ENCODE assay signal across 8 cellular contexts in the genomic region with DNA sequence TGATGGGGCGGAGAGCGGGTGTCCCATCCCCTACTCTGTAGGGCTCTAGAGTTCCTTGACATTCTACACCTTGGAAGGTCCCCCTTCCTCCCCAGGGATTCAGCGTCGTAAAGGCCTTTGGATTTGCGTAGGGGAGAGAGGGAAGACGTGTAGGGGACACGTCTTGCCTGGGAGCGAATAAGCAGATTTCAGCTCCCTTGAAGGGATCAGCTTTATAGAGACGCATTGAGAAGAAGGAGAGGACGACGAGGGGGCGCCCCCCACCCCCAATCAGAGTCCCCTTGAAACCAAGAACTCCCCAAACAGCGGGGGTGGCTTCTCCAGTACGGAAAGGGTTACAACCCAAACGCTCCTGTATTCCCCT. TPM values are rescaled to one million over a fixed set of nuclear protein-coding genes. Genes with fewer than 3 reads are reported as not detected.
A peak's percentile ranks its signal among the peaks of the same experiment; 100 is the strongest.
DNase-seq lines count a peak whose midpoint lies in the region; ATAC-seq and TF ChIP-seq lines count a peak whose summit lies in the region.

No MANE protein-coding gene starts in this region.

- H3K9me3 ChIP-seq in HUES48 (ENCODE audit: control insufficient read depth, insufficient read depth, low read length) (no peaks in the 10 kb centered on the region), lung (ENCODE audit: control insufficient read depth in 2 of 2, insufficient read depth in 1 of 2, low read length in 1 of 2) (no peaks in the 10 kb centered on the region), uterus (no peaks in the 10 kb centered on the region)

- H3K27me3 Mint-ChIP-seq in CD14-positive monocyte (ENCODE audit: low read depth in 3 of 3) = peaks cover 4 to 13% (median 5%) of the 10 kb centered on the region in 3 donors

- no peak overlapping the region for H3K27ac ChIP-seq in HUES48 (ENCODE audit: low read depth, low read length)
- H3K27ac ChIP-seq in brain microvascular endothelial cell = peak overlapping the region; percentile 47
- H3K27ac ChIP-seq in lung (ENCODE audit: low read depth in 1 of 2, low read length in 1 of 2) = peak overlapping the region; percentile 71
- H3K27ac ChIP-seq in uterus = peak overlapping the region; percentile 53 to 72

- no peak for TF ChIP-seq CTCF in CD14-positive monocyte (IDR thresholded peaks at IDR 0.05)
- no peak for TF ChIP-seq CTCF in brain microvascular endothelial cell (IDR thresholded peaks at IDR 0.05; ENCODE audit: low read depth, low read length, missing control alignments)
- no peak for TF ChIP-seq CTCF in lung (IDR thresholded peaks at IDR 0.05; ENCODE audit: control extremely low read depth, extremely low read depth)
- no peak for TF ChIP-seq CTCF in uterus (IDR thresholded peaks at IDR 0.05)

- H3K36me3 ChIP-seq in HUES48 (ENCODE audit: control insufficient read depth, insufficient read depth, low read length) (no peaks in the 10 kb centered on the region), brain microvascular endothelial cell (replicated peaks) (peaks cover 20% of the 10 kb centered on the region), lung (ENCODE audit: control insufficient read depth in 2 of 2, insufficient read depth in 2 of 2, low read length in 2 of 2) (peaks cover 12 to 22% of the 10 kb centered on the region in 2 donors), uterus (no peaks in the 10 kb centered on the region)

- DNase-seq in CD14-positive monocyte (ENCODE audit: low spot score) (no peak), brain microvascular endothelial cell (no peak), lung (ENCODE audit: low spot score) (no peak), uterus (no peak), AML-193 (lab: John Stamatoyannopoulos, UW) (no peak), iPS-NIHi7 (ENCODE audit: extremely low spot score) (no peak)

- intact Hi-C loops in CD14-positive monocyte (cut with micrococcal nuclease) (loop anchor here in 1 of 2 donors (5.0 kb wide), 1 partner anchor 460 kb away; a partner anchor contains a TSS), uterus (cut with DNase I; ENCODE audit: low total_unique reads) (no loop called here)

- H3K4me3 ChIP-seq in HUES48 (ENCODE audit: low read depth, low read length) = peak overlapping the region; percentile 86
- peak overlapping the region; percentile 75 for H3K4me3 ChIP-seq in brain microvascular endothelial cell (ENCODE audit: low read depth, low read length)
- H3K4me3 ChIP-seq in lung = peak overlapping the region; percentile 71
- peak overlapping the region; percentile 62 to 83 for H3K4me3 ChIP-seq in uterus

- in situ Hi-C loops in brain microvascular endothelial cell (cut with HindIII; ENCODE audit: low pct_ligation_motif_present, low sequenced_read_pairs) = no loop called here

- H3K4me3 Mint-ChIP-seq in CD14-positive monocyte = peak overlapping the region; percentile 96 to 97

- no peak for ATAC-seq in lung (ENCODE audit: insufficient read depth, low FRiP score)
- ATAC-seq in HG03520 (IDR thresholded peaks at IDR 0.05; ENCODE audit: unreplicated experiment) = no peak

- H3K4me1 Mint-ChIP-seq in CD14-positive monocyte = peaks cover 15% of the 10 kb centered on the region

- peak overlapping the region; percentile 61 to 97 (median 92) for H3K27ac Mint-ChIP-seq in CD14-positive monocyte

- H3K9me3 Mint-ChIP-seq in CD14-positive monocyte = no peaks in the 10 kb centered on the region

- H3K27me3 ChIP-seq in HUES48 (ENCODE audit: control insufficient read depth, insufficient read depth, low read length) (no peaks in the 10 kb centered on the region; the same call in 1 of the 2 replicates), brain microvascular endothelial cell (replicated peaks) (no peaks in the 10 kb centered on the region), lung (ENCODE audit: control insufficient read depth, insufficient read depth) (no peaks in the 10 kb centered on the region), uterus (no peaks in the 10 kb centered on the region)

- 2 to 3% methylated on average over 15 of the region's 15 CpGs for WGBS in lung, 2 donors

- H3K4me1 ChIP-seq in HUES48 (ENCODE audit: control insufficient read depth, insufficient read depth, low read length) (peaks cover 8% of the 10 kb centered on the region), lung (ENCODE audit: control insufficient read depth in 2 of 2, insufficient read depth in 2 of 2, low read length in 2 of 2) (peaks cover 6 to 7% of the 10 kb centered on the region in 2 donors), uterus (no peaks in the 10 kb centered on the region)

- H3K9ac ChIP-seq in HUES48 (ENCODE audit: low read depth, low read length) = no peak overlapping the region

- H3K36me3 Mint-ChIP-seq in CD14-positive monocyte = peaks cover 35 to 36% of the 10 kb centered on the region in 2 donors

- TF ChIP-seq POLR2A in uterus (IDR thresholded peaks at IDR 0.05) = no peak

RNA-seq across cellular contexts. Expression of a gene that starts 0.3 kb away (rescaled TPM):
- polyA plus RNA-seq in CD14-positive monocyte = 10 to 100 TPM; 60.1 to 69.6 TPM
- total RNA-seq in lung = 100 to 1,000 TPM in 1 of 2 donors, 10 to 100 TPM in 1; 80.4 to 223 TPM
- 10 to 100 TPM; 65.5 to 71.4 TPM for polyA plus RNA-seq in lung
- 100 to 1,000 TPM; 121 to 219 (median 152) TPM for total RNA-seq in uterus

RNA-seq across cellular contexts. Expression of a gene that starts 24.9 kb away (rescaled TPM):
- polyA plus RNA-seq in CD14-positive monocyte (not detected), lung (not detected)
- total RNA-seq in lung (not detected), uterus (not detected)

RNA-seq across cellular contexts. Expression of a gene that starts 51.0 kb away (rescaled TPM):
- polyA plus RNA-seq in CD14-positive monocyte = 100 to 1,000 TPM; 498 to 522 TPM
- total RNA-seq in lung = 100 to 1,000 TPM; 143 to 274 TPM
- 100 to 1,000 TPM; 366 to 582 TPM for polyA plus RNA-seq in lung
- 100 to 1,000 TPM in 2 of 4 donors, 10 to 100 TPM in 2; 68.9 to 215 (median 133) TPM for total RNA-seq in uterus
